ENCODE assay signal across 21 cellular contexts in the genomic region with DNA sequence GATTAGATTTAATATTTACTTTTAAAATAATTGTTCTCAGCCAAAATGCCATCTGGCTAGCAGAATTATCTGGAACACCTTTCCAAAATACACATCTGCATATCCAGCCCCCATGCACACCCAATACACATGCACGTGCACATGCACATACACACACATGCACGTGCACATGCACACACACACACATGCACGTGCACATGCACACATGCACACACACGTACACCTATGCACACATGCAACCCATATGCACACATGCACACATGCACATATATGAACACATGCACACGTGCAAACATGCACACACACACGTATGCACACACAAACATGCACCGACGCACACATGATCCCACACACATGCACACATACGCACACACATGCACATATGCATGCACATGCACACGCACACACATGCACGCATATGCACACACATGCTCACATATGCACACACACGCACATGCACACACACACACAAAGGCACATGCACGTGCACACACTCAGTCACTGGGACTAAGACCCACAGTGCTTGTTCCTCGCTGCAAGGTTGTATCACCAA. TPM values are rescaled to one million over a fixed set of nuclear protein-coding genes. Genes with fewer than 3 reads are reported as not detected.
DNase-seq lines count a peak whose midpoint lies in the region; ATAC-seq, FAIRE-seq and TF ChIP-seq lines count a peak whose summit lies in the region.
"Had no signal": no experiment of that assay in that cellular context is flagged by ENCODE, and none has a peak within 500 bp of the region (broad histone marks: within the 10 kb centered on the region; RNA-seq: fewer than 3 reads in every experiment).

No MANE protein-coding gene starts in this region.

- H2BK15ac ChIP-seq in IMR-90 (ENCODE audit: low read depth, low read length) = no peak overlapping the region; the same call in 2 of the 3 replicates

- H3K4me2 ChIP-seq in IMR-90 (ENCODE audit: low read depth, low read length) (no peak overlapping the region), K562 (ENCODE audit: insufficient read depth, low read length) (no peak overlapping the region)

- no peaks in the 10 kb centered on the region for H3K4me1 Mint-ChIP-seq in CD4-positive, alpha-beta memory T cell

- intact Hi-C loops in IMR-90 (cut with micrococcal nuclease) = no loop called here
- intact Hi-C loops in K562 (cut with micrococcal nuclease) = no loop called here
- intact Hi-C loops in CD4-positive, alpha-beta memory T cell (cut with micrococcal nuclease) = no loop called here
- intact Hi-C loops in spleen (cut with DNase I; ENCODE audit: low total_unique reads) = no loop called here

- DNase-seq in IMR-90 = no peak
- DNase-seq in K562 (ENCODE audit: extremely low read depth in 1 of 4, low spot score in 3 of 4) = no peak
- peak; percentile 14 for DNase-seq in lung (ENCODE audit: low spot score)
- peak; percentile 17 for DNase-seq in ureter (ENCODE audit: low spot score)
- DNase-seq in CD4-positive, alpha-beta memory T cell = no peak
- no peak for DNase-seq in spleen
- no peak for DNase-seq in DMS 273 treated with DMSO at 0.1 percent for 48 hours (lab: John Stamatoyannopoulos, UW)
- DNase-seq: CD8-positive, alpha-beta T cell; DMS153; GOT3; NCI-H1105; NCI-H1694; NCI-H2081; NCI-H2171 treated with DMSO at 0.1 percent for 48 hours; NCI-H446; NCI-H526; Peyer's patch had no signal

- no peaks in the 10 kb centered on the region for H3K79me1 ChIP-seq in IMR-90 (ENCODE audit: low read depth in 1 of 2, low read length in 2 of 2)

- TF ChIP-seq EP300 in K562 (IDR thresholded peaks at IDR 0.05; ENCODE audit: low read length) = no peak

- TF ChIP-seq POLR2A in IMR-90 (IDR thresholded peaks at IDR 0.05; ENCODE audit: low read depth, low read length) (no peak), K562 (conservative IDR thresholded peaks at IDR 0.05) (no peak), spleen (IDR thresholded peaks at IDR 0.05) (no peak)

- dilution Hi-C loops in IMR-90 (cut with HindIII; ENCODE audit: low sequenced_read_pairs, unreplicated experiment) = no loop called here

- BruUV-seq in IMR-90 (replicated peaks; lab: Mats Ljungman, UMichigan) (no TSS peak), K562 (replicated peaks; lab: Mats Ljungman, UMichigan) (no TSS peak)

- H3K36me3 ChIP-seq in IMR-90 (ENCODE audit: control insufficient read depth, insufficient read depth, low read length) = no peaks in the 10 kb centered on the region
- H3K36me3 ChIP-seq in K562 (ENCODE audit: control insufficient read depth, insufficient read depth, low read length) = no peaks in the 10 kb centered on the region
- no peaks in the 10 kb centered on the region for H3K36me3 ChIP-seq in lung (ENCODE audit: control insufficient read depth in 2 of 2, insufficient read depth in 2 of 2, low read length in 2 of 2)
- H3K36me3 ChIP-seq in CD4-positive, alpha-beta memory T cell (ENCODE audit: insufficient read depth, low read length) = no peaks in the 10 kb centered on the region
- no peaks in the 10 kb centered on the region for H3K36me3 ChIP-seq in spleen
- H3K36me3 ChIP-seq: Peyer's patch, SJSA1 had no signal

- H2AFZ ChIP-seq in IMR-90 (replicated peaks; ENCODE audit: low read length, poor library complexity) (no peak overlapping the region), K562 (ENCODE audit: low read depth, low read length) (no peak overlapping the region)

- peaks cover 6% of the 10 kb centered on the region for H3K4me1 ChIP-seq in IMR-90 (ENCODE audit: control insufficient read depth, insufficient read depth, low read length)
- H3K4me1 ChIP-seq in K562 (replicated peaks in 1 of 2; ENCODE audit: control insufficient read depth in 2 of 2, insufficient read depth in 2 of 2, low read length in 2 of 2) = no peaks in the 10 kb centered on the region
- no peaks in the 10 kb centered on the region for H3K4me1 ChIP-seq in lung (ENCODE audit: control insufficient read depth in 2 of 2, insufficient read depth in 2 of 2, low read length in 2 of 2)
- H3K4me1 ChIP-seq in CD4-positive, alpha-beta memory T cell (ENCODE audit: insufficient read depth, low read length) = no peaks in the 10 kb centered on the region
- no peaks in the 10 kb centered on the region for H3K4me1 ChIP-seq in spleen
- H3K4me1 ChIP-seq: Peyer's patch, SJSA1 had no signal

- H4K8ac ChIP-seq in IMR-90 (ENCODE audit: low read depth in 2 of 2, low read length in 2 of 2) = no peak overlapping the region

- no peak overlapping the region for H4K91ac ChIP-seq in IMR-90 (ENCODE audit: insufficient read depth, low read depth, low read length)

- H3K14ac ChIP-seq in IMR-90 (replicated peaks; ENCODE audit: low read depth, low read length) = no peak overlapping the region

- no peak for ATAC-seq in IMR-90 (ENCODE audit: low read depth)
- no peak for ATAC-seq in K562
- no peak for ATAC-seq in lung (ENCODE audit: insufficient read depth, low FRiP score)
- ATAC-seq: CD8-positive, alpha-beta T cell; HCT116 had no signal

- H3K36me3 Mint-ChIP-seq in CD4-positive, alpha-beta memory T cell = peaks cover 0 to under 1% of the 10 kb centered on the region in 2 donors
- H3K36me3 Mint-ChIP-seq: CD8-positive, alpha-beta T cell had no signal

- H2AK5ac ChIP-seq in IMR-90 (ENCODE audit: low read depth, low read length) = peak overlapping the region; percentile 39; the same call in 1 of the 2 replicates

- FAIRE-seq in K562 (lab: Jason Lieb, UNC) = no peak
- FAIRE-seq: GM18507 had no signal

- H2BK5ac ChIP-seq in IMR-90 (ENCODE audit: low read depth, low read length, poor library complexity, severe bottlenecking) = no peak overlapping the region

- CTCF ChIA-PET in IMR-90 (lab: Yijun Ruan, JAX) (no interaction called here), K562 (lab: Yijun Ruan, JAX; ENCODE audit: low intra/inter-chr PET ratio) (no interaction called here)
- CTCF ChIA-PET in CD4-positive, alpha-beta memory T cell (lab: Charles Lee; ENCODE audit: partially characterized antibody) = no interaction called here

- H3K9me3 ChIP-seq in IMR-90 (ENCODE audit: control insufficient read depth, insufficient read depth, low read length) = no peaks in the 10 kb centered on the region
- H3K9me3 ChIP-seq in K562 (replicated peaks; ENCODE audit: control insufficient read depth, insufficient read depth, low read depth, low read length) = no peaks in the 10 kb centered on the region
- peaks cover 0 to 3% of the 10 kb centered on the region in 2 donors for H3K9me3 ChIP-seq in lung (ENCODE audit: control insufficient read depth in 2 of 2, insufficient read depth in 1 of 2, low read length in 1 of 2)
- no peaks in the 10 kb centered on the region for H3K9me3 ChIP-seq in CD4-positive, alpha-beta memory T cell (ENCODE audit: control insufficient read depth in 1 of 2, low read length in 2 of 2)
- H3K9me3 ChIP-seq in spleen = no peaks in the 10 kb centered on the region
- H3K9me3 ChIP-seq: Peyer's patch, SJSA1 had no signal

- in situ Hi-C loops in IMR-90 (cut with MboI; ENCODE audit: low sequenced_read_pairs) = no loop called here
- in situ Hi-C loops in K562 (cut with MboI) = no loop called here

- no peak overlapping the region for H3K23ac ChIP-seq in IMR-90 (ENCODE audit: low read depth, low read length)

- peaks cover 5% of the 10 kb centered on the region for H3K9me1 ChIP-seq in IMR-90 (ENCODE audit: insufficient read depth, low read length)
- H3K9me1 ChIP-seq in K562 (ENCODE audit: control insufficient read depth, insufficient read depth, low read length) = no peaks in the 10 kb centered on the region

- H2BK20ac ChIP-seq in IMR-90 (ENCODE audit: low read depth, low read length) = no peak overlapping the region

- H3K18ac ChIP-seq in IMR-90 (ENCODE audit: low read depth, low read length) = no peak overlapping the region

- H3K27me3 Mint-ChIP-seq in CD4-positive, alpha-beta memory T cell = peaks cover 2 to 4% of the 10 kb centered on the region in 2 donors

- no peak overlapping the region for H3K27ac Mint-ChIP-seq in CD4-positive, alpha-beta memory T cell
- H3K27ac Mint-ChIP-seq: CD8-positive, alpha-beta T cell had no signal

- no peak overlapping the region for H3K27ac ChIP-seq in IMR-90 (ENCODE audit: insufficient read depth, low read length)
- H3K27ac ChIP-seq in K562 (ENCODE audit: extremely low read depth, low read depth, low read length) = no peak overlapping the region
- H3K27ac ChIP-seq in lung (ENCODE audit: low read depth in 1 of 2, low read length in 1 of 2) = no peak overlapping the region
- no peak overlapping the region for H3K27ac ChIP-seq in CD4-positive, alpha-beta memory T cell (ENCODE audit: low read depth, low read length)
- no peak overlapping the region for H3K27ac ChIP-seq in spleen
- H3K27ac ChIP-seq: HL-60, Peyer's patch, SJSA1 had no signal

- no peak overlapping the region for H4K5ac ChIP-seq in IMR-90 (ENCODE audit: low read depth, low read length)

- TF ChIP-seq CTCF in IMR-90 (conservative IDR thresholded peaks at IDR 0.05; ENCODE audit: low read depth, low read length) = no peak
- TF ChIP-seq CTCF in K562 (IDR thresholded peaks at IDR 0.05 in 2 of 3, conservative IDR thresholded peaks at IDR 0.05 in 1 of 3; ENCODE audit: insufficient read depth in 2 of 3, low read depth in 1 of 3, low read length in 3 of 3) = no peak
- no peak for TF ChIP-seq CTCF in lung (IDR thresholded peaks at IDR 0.05; ENCODE audit: control extremely low read depth, extremely low read depth)
- TF ChIP-seq CTCF in spleen (IDR thresholded peaks at IDR 0.05 in 8 of 11, conservative IDR thresholded peaks at IDR 0.05 in 3 of 11) = no peak

- no peak overlapping the region for H3K56ac ChIP-seq in IMR-90 (ENCODE audit: extremely low read depth, insufficient read depth, low read length)

- POLR2A ChIA-PET in IMR-90 (lab: Charles Lee; ENCODE audit: unreplicated experiment) = no interaction called here
- POLR2A ChIA-PET in K562 (lab: Yijun Ruan, JAX) = no interaction called here
- POLR2A ChIA-PET in CD4-positive, alpha-beta memory T cell (lab: Charles Lee; ENCODE audit: partially characterized antibody) = no interaction called here

- H3K9ac ChIP-seq in IMR-90 (ENCODE audit: low read depth, low read length) = no peak overlapping the region
- H3K9ac ChIP-seq in K562 (ENCODE audit: insufficient read depth in 1 of 2, low read depth in 2 of 2, low read length in 2 of 2) = no peak overlapping the region

- H3K27me3 ChIP-seq in IMR-90 (ENCODE audit: control insufficient read depth, insufficient read depth, low read length) = no peaks in the 10 kb centered on the region
- H3K27me3 ChIP-seq in K562 (ENCODE audit: control insufficient read depth in 2 of 2, insufficient read depth in 2 of 2, low read length in 2 of 2) = no peaks in the 10 kb centered on the region
- no peaks in the 10 kb centered on the region for H3K27me3 ChIP-seq in lung (ENCODE audit: control insufficient read depth, insufficient read depth)
- no peaks in the 10 kb centered on the region for H3K27me3 ChIP-seq in CD4-positive, alpha-beta memory T cell (ENCODE audit: insufficient read depth, low read length)
- H3K27me3 ChIP-seq in spleen (replicated peaks in 1 of 7) = no peaks in the 10 kb centered on the region
- H3K27me3 ChIP-seq: Peyer's patch, SJSA1 had no signal

- H3K4me3 ChIP-seq in IMR-90 (ENCODE audit: insufficient read depth, low read depth, low read length) (no peak overlapping the region), K562 (no peak overlapping the region), lung (no peak overlapping the region), spleen (no peak overlapping the region)
- H3K4me3 ChIP-seq in CD4-positive, alpha-beta memory T cell (ENCODE audit: low read length in 2 of 2) = no peak overlapping the region
- H3K4me3 ChIP-seq: Peyer's patch, SJSA1 had no signal

- H4K20me1 ChIP-seq in IMR-90 (ENCODE audit: insufficient read depth, low read length) (no peaks in the 10 kb centered on the region), K562 (replicated peaks; ENCODE audit: control insufficient read depth, insufficient read depth, low read length) (no peaks in the 10 kb centered on the region)

- H3K4me3 Mint-ChIP-seq in CD4-positive, alpha-beta memory T cell = no peak overlapping the region
- H3K4me3 Mint-ChIP-seq: CD8-positive, alpha-beta T cell had no signal

- no peaks in the 10 kb centered on the region for H3K79me2 ChIP-seq in K562 (ENCODE audit: control insufficient read depth, insufficient read depth, low read length)

- 0 out of 2 replicates have a peak overlapping the region, but pooled peaks have one; percentile 1 for H3K4ac ChIP-seq in IMR-90 (ENCODE audit: low read depth, low read length)

- no peak overlapping the region for H2BK120ac ChIP-seq in IMR-90 (ENCODE audit: low read depth, low read length)

- no peak overlapping the region for H2AK9ac ChIP-seq in IMR-90 (replicated peaks; ENCODE audit: low read depth, low read length, poor library complexity)

- peaks cover 0 to 3% (median 0%) of the 10 kb centered on the region in 8 donors for H3K9me3 Mint-ChIP-seq in CD4-positive, alpha-beta memory T cell
- H3K9me3 Mint-ChIP-seq: CD8-positive, alpha-beta T cell had no signal

- TF ChIP-seq RAD21 in IMR-90 (IDR thresholded peaks at IDR 0.05; ENCODE audit: low read length) = no peak
- TF ChIP-seq RAD21 in K562 (CRISPR knock-in tag; conservative IDR thresholded peaks at IDR 0.05 in 1 of 2, IDR thresholded peaks at IDR 0.05 in 1 of 2) = no peak

- 96% methylated on average over 9 of the region's 14 CpGs; no CpG with 5 or more reads in 1 of the 2 experiments for WGBS in IMR-90 (ENCODE audit: extremely low coverage in 2 of 2, insufficient read length in 1 of 2), 2 experiments
- 15% methylated on average over 12 of the region's 14 CpGs for WGBS in K562 (ENCODE audit: insufficient coverage, low coverage, missing lambda C conversion rate)
- WGBS in lung, 2 donors = 96 to 97% methylated on average over 14 of the region's 14 CpGs
- 93 to 98% (median 94%) methylated on average over 14 of the region's 14 CpGs for WGBS in spleen, 5 donors

RNA-seq across cellular contexts. Expression of gene COPS8, which starts 53.5 kb away (rescaled TPM):
- total RNA-seq in IMR-90 (2012; rRNA removed) (47.0 and 61.4 TPM in 2 replicates), K562 (2014; rRNA removed) (52.5 and 58.9 TPM in 2 replicates), K562 (2014; rRNA removed; fragmentation: Illumina TruSeq; extraction: Trizol) (35.0 and 40.4 TPM in 2 replicates), K562 (2015; rRNA removed; fragmentation: Illumina TruSeq; extraction: Trizol) (32.3 and 38.7 TPM in 2 replicates), K562 (2021) (28.2 and 30.0 TPM in 2 replicates), lung (10 to 100 TPM; 39.3 to 70.5 TPM), ureter (46.1 TPM), spleen (10 to 100 TPM; 26.9 to 67.9 (median 32.8) TPM)
- polyA plus RNA-seq in IMR-90 (2012; rRNA removed) (58.5 and 64.9 TPM in 2 replicates), K562 (2011; rRNA removed) (56.0 and 72.8 TPM in 2 replicates), K562 (2014; fragmentation: Illumina TruSeq; extraction: Trizol) (35.3 and 46.0 TPM in 2 replicates), K562 (2014; fragmentation: Nextera tagmentation; extraction: Ambion mirVana) (10 to 100 TPM; 72.8 to 97.3 TPM), K562 (2014; rRNA removed) (59.4 and 82.9 TPM in 2 replicates), lung (10 to 100 TPM; 24.7 to 33.0 TPM), spleen (10 to 100 TPM; 21.3 to 30.6 (median 29.6) TPM)
- polyA plus RNA-seq in IMR-90 (2012; cell fraction: cytosol; rRNA removed) = 24.6 and 26.5 TPM in 2 replicates
- polyA plus RNA-seq in IMR-90 (2012; cell fraction: nucleus; rRNA removed; ENCODE audit: low replicate concordance) = 5.9 and 48.0 TPM in 2 replicates
- total RNA-seq in K562 (2011; cell fraction: chromatin; rRNA removed; ENCODE audit: low replicate concordance) = 11.4 and 23.7 TPM in 2 replicates
- 7.7 and 8.7 TPM in 2 replicates for total RNA-seq in K562 (2011; cell fraction: nucleolus; rRNA removed)
- 14.3 and 22.3 TPM in 2 replicates for total RNA-seq in K562 (2011; cell fraction: nucleoplasm; rRNA removed)
- polyA plus RNA-seq in K562 (2011; cell fraction: cytosol; rRNA removed) = 21.4 and 48.1 TPM in 2 replicates
- polyA plus RNA-seq in K562 (2011; cell fraction: nucleus; rRNA removed) = 25.9 and 33.8 TPM in 2 replicates
- polyA plus RNA-seq in K562 (2012) = 21.1 and 21.8 TPM in 2 replicates
- 25.3 and 26.2 TPM in 2 replicates for polyA minus RNA-seq in K562 (2011; rRNA and poly(A)+ RNA removed)
- 13.5 and 13.8 TPM in 2 replicates for polyA minus RNA-seq in K562 (2011; cell fraction: cytosol; rRNA and poly(A)+ RNA removed)
- 9.8 and 16.6 TPM in 2 replicates for polyA minus RNA-seq in K562 (2011; cell fraction: nucleus; rRNA and poly(A)+ RNA removed)
- total RNA-seq in CD4-positive, alpha-beta memory T cell = 10 to 100 TPM; 33.4 to 34.5 TPM
- polyA plus RNA-seq in CD4-positive, alpha-beta memory T cell = 100 to 1,000 TPM in 1 of 2 donors, 10 to 100 TPM in 1; 71.1 to 105 TPM

Comparison
In these comparisons a context has a peak if more than half of its experiments do, and no peak if none do; other contexts are left out.
1. DNase-seq: peak in lung (single experiment) and ureter (single experiment); none in IMR-90 (single experiment), K562 (0 of 4), CD4-positive, alpha-beta memory T cell (0 of 5), spleen (single experiment) and DMS 273 treated with DMSO at 0.1 percent for 48 hours (single experiment).